In the genomic region with DNA sequence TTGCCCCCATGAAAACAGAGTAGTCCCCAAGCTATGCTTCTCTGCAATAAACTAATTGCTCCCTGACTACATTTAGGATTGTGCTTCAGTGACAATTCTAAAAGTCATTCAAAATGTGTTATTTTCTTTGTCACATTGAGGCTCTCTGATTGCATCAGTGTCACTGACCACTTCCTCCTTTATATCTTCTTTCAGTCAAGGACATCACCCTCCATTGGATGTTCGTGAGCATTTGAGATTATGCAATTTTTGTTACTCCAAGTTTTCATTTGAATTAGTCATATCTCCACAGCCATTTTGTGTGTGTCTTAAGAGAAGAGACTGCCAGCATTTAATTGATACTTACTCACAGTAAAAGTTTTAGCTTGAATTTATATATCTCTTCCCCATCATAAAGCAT, we compare ENCODE assay signal across 15 cellular contexts.
"Had no signal": no experiment of that assay in that cellular context is flagged by ENCODE, and none has a peak within 500 bp of the region (broad histone marks: within the 10 kb centered on the region; RNA-seq: fewer than 3 reads in every experiment).

No MANE protein-coding gene starts in this region.

- H3K9me3 Mint-ChIP-seq: mesothelial cell of epicardium, neural crest cell had no signal

- FAIRE-seq: endometrium, urothelium cell line had no signal

- DNase-seq: activated CD4-positive, alpha-beta memory T cell treated with anti-CD3 and anti-CD28 coated beads, Interleukin-2, amount 10 ng/mL, durations not matched to agents 7 days and 5 days; activated naive CD8-positive, alpha-beta T cell treated with anti-CD3 and anti-CD28 coated beads, Interleukin-2, amount 10 ng/mL, durations not matched to agents 7 days and 5 days; activated T-cell treated with anti-CD3 and anti-CD28 coated beads, Interleukin-2, amount 50 U/mL, for 72 hours; hypothalamus; stimulated activated CD4-positive, alpha-beta T cell treated with anti-CD3 and anti-CD28 coated beads, Interleukin-4, amount 100 ng/mL, for 4 hours; stimulated activated naive CD8-positive, alpha-beta T cell treated with anti-CD3 and anti-CD28 coated beads, Interleukin-15, amount 100 ng/mL, for 72 hours had no signal

- H3K27ac ChIP-seq: ascending aorta, cardiac muscle cell, skin epidermis, VCaP had no signal

- H3K4me3 Mint-ChIP-seq: activated CD4-positive, alpha-beta memory T cell treated with anti-CD3 and anti-CD28 coated beads, Interleukin-2, amount 10 ng/mL, durations not matched to agents 7 days and 5 days; activated naive CD8-positive, alpha-beta T cell treated with anti-CD3 and anti-CD28 coated beads, Interleukin-2, amount 10 ng/mL, durations not matched to agents 7 days and 5 days; activated T-cell treated with anti-CD3 and anti-CD28 coated beads, Interleukin-2, amount 50 U/mL, for 72 hours; mesothelial cell of epicardium; neural crest cell; stimulated activated naive CD8-positive, alpha-beta T cell treated with anti-CD3 and anti-CD28 coated beads, Interleukin-15, amount 100 ng/mL, for 72 hours had no signal

- H3K4me1 Mint-ChIP-seq: activated CD4-positive, alpha-beta memory T cell treated with anti-CD3 and anti-CD28 coated beads, Interleukin-2, amount 10 ng/mL, durations not matched to agents 7 days and 5 days; activated naive CD8-positive, alpha-beta T cell treated with anti-CD3 and anti-CD28 coated beads, Interleukin-2, amount 10 ng/mL, durations not matched to agents 7 days and 5 days; neural crest cell; stimulated activated naive CD8-positive, alpha-beta T cell treated with anti-CD3 and anti-CD28 coated beads, Interleukin-15, amount 100 ng/mL, for 72 hours had no signal

- H3K27me3 Mint-ChIP-seq: activated CD4-positive, alpha-beta memory T cell treated with anti-CD3 and anti-CD28 coated beads, Interleukin-2, amount 10 ng/mL, durations not matched to agents 7 days and 5 days; activated naive CD8-positive, alpha-beta T cell treated with anti-CD3 and anti-CD28 coated beads, Interleukin-2, amount 10 ng/mL, durations not matched to agents 7 days and 5 days; stimulated activated naive CD8-positive, alpha-beta T cell treated with anti-CD3 and anti-CD28 coated beads, Interleukin-15, amount 100 ng/mL, for 72 hours had no signal

- H3K4me3 ChIP-seq: ascending aorta, cardiac muscle cell, skin epidermis had no signal

- H3K27ac Mint-ChIP-seq: activated CD4-positive, alpha-beta memory T cell treated with anti-CD3 and anti-CD28 coated beads, Interleukin-2, amount 10 ng/mL, durations not matched to agents 7 days and 5 days; activated naive CD8-positive, alpha-beta T cell treated with anti-CD3 and anti-CD28 coated beads, Interleukin-2, amount 10 ng/mL, durations not matched to agents 7 days and 5 days; activated T-cell treated with anti-CD3 and anti-CD28 coated beads, Interleukin-2, amount 50 U/mL, for 72 hours; mesothelial cell of epicardium; stimulated activated naive CD8-positive, alpha-beta T cell treated with anti-CD3 and anti-CD28 coated beads, Interleukin-15, amount 100 ng/mL, for 72 hours had no signal

- ATAC-seq: activated T-cell treated with anti-CD3 and anti-CD28 coated beads, Interleukin-2, amount 50 U/mL, for 72 hours; esophagus mucosa; stimulated activated naive CD8-positive, alpha-beta T cell treated with anti-CD3 and anti-CD28 coated beads, Interleukin-15, amount 100 ng/mL, for 72 hours had no signal

- H3K27me3 ChIP-seq: ascending aorta, cardiac muscle cell had no signal

- H3K36me3 Mint-ChIP-seq: activated naive CD8-positive, alpha-beta T cell treated with anti-CD3 and anti-CD28 coated beads, Interleukin-2, amount 10 ng/mL, durations not matched to agents 7 days and 5 days; mesothelial cell of epicardium had no signal
